ENCODE assay signal across 2 cellular contexts in the genomic region with DNA sequence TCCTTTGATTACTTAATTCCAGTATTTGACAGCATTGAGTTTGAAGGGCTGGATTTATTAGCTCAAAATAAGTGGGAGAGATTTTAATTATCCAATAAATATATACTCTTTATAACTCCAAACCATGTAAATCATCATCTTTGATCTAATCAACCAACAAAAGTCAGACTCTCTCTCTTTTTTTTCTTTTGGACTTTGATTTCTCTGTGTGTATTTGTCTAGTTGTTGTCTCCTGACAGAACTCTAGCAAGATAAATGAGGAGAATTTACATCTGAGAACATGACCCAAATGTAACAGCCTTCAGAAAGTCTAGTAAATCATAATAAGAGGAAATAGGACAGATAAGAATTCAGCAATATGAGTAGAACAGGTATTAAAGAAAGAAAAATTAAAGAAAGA.
TF ChIP-seq lines count a peak whose summit lies in the region.

No MANE protein-coding gene starts in this region.

TF ChIP-seq in HepG2, 621 proteins besides CTCF, POLR2A, EP300 and RAD21 (continued from another document):
- TF ChIP-seq, protein P1, sequence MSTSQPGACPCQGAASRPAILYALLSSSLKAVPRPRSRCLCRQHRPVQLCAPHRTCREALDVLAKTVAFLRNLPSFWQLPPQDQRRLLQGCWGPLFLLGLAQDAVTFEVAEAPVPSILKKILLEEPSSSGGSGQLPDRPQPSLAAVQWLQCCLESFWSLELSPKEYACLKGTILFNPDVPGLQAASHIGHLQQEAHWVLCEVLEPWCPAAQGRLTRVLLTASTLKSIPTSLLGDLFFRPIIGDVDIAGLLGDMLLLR (CRISPR knock-in tag; IDR thresholded peaks at IDR 0.05) = no peak
- no peak for TF ChIP-seq ZNF713 (CRISPR knock-in tag; IDR thresholded peaks at IDR 0.05)
- TF ChIP-seq KLF12 (CRISPR knock-in tag; IDR thresholded peaks at IDR 0.05; ENCODE audit: borderline replicate concordance) = no peak
- no peak for TF ChIP-seq GMEB1 (CRISPR knock-in tag; IDR thresholded peaks at IDR 0.05; ENCODE audit: borderline replicate concordance)
- no peak for TF ChIP-seq TOE1 (CRISPR knock-in tag; IDR thresholded peaks at IDR 0.05)
- no peak for TF ChIP-seq HIVEP1 (CRISPR knock-in tag; IDR thresholded peaks at IDR 0.05)
- no peak for TF ChIP-seq THRA (CRISPR knock-in tag; IDR thresholded peaks at IDR 0.05; ENCODE audit: borderline replicate concordance)
- no peak for TF ChIP-seq MIER2 (CRISPR knock-in tag; IDR thresholded peaks at IDR 0.05)
- no peak for TF ChIP-seq ZMYM4 (CRISPR knock-in tag; IDR thresholded peaks at IDR 0.05)
- TF ChIP-seq DDIT3 (CRISPR knock-in tag; IDR thresholded peaks at IDR 0.05) = no peak
- no peak for TF ChIP-seq ZNF775 (CRISPR knock-in tag; IDR thresholded peaks at IDR 0.05; ENCODE audit: borderline replicate concordance)
- TF ChIP-seq ZFP37 (CRISPR knock-in tag; IDR thresholded peaks at IDR 0.05; ENCODE audit: borderline replicate concordance) = no peak
- no peak for TF ChIP-seq ELF3 (CRISPR knock-in tag; IDR thresholded peaks at IDR 0.05)
- TF ChIP-seq ZNF776 (CRISPR knock-in tag; IDR thresholded peaks at IDR 0.05) = no peak
- TF ChIP-seq JUN (CRISPR knock-in tag; IDR thresholded peaks at IDR 0.05) = no peak
- TF ChIP-seq ZZZ3 (CRISPR knock-in tag; IDR thresholded peaks at IDR 0.05; ENCODE audit: borderline replicate concordance) = no peak

TF ChIP-seq in SK-N-SH treated with all-trans-retinoic acid at 6 μM for 48 hours, 23 proteins besides CTCF, POLR2A, EP300 and RAD21 (continued from another document):
- TF ChIP-seq CSRNP3 (CRISPR knock-in tag; IDR thresholded peaks at IDR 0.05) (no peak), ZC3H10 (CRISPR knock-in tag; IDR thresholded peaks at IDR 0.05) (no peak), ISL1 (CRISPR knock-in tag; IDR thresholded peaks at IDR 0.05) (no peak), ESRRG (CRISPR knock-in tag; IDR thresholded peaks at IDR 0.05) (no peak), BACH2 (CRISPR knock-in tag; IDR thresholded peaks at IDR 0.05; ENCODE audit: borderline replicate concordance) (no peak), POU6F1 (CRISPR knock-in tag; IDR thresholded peaks at IDR 0.05; ENCODE audit: borderline replicate concordance, low read depth) (no peak), PATZ1 (CRISPR knock-in tag; IDR thresholded peaks at IDR 0.05; ENCODE audit: borderline replicate concordance) (no peak), ZFP3 (CRISPR knock-in tag; IDR thresholded peaks at IDR 0.05) (no peak), GLIS3 (CRISPR knock-in tag; IDR thresholded peaks at IDR 0.05) (no peak), ZNF8 (CRISPR knock-in tag; IDR thresholded peaks at IDR 0.05) (no peak)
